Comparison of ENCODE assay signal across 1 cellular context in genomic region chr4:153143527-153144348, GRCh38.
TF ChIP-seq lines count a peak whose summit lies in the region.

No MANE protein-coding gene starts in this region.

TF ChIP-seq in HCT116, 20 proteins besides CTCF, POLR2A, EP300 and RAD21 (continued from another document):
- TF ChIP-seq ATF3 (IDR thresholded peaks at IDR 0.05) (no peak), SRF (IDR thresholded peaks at IDR 0.05; ENCODE audit: low read depth) (peak; percentile 1; the same call in 1 of the 2 replicates)
